Comparison of ENCODE assay signal across 19 cellular contexts in the genomic region with DNA sequence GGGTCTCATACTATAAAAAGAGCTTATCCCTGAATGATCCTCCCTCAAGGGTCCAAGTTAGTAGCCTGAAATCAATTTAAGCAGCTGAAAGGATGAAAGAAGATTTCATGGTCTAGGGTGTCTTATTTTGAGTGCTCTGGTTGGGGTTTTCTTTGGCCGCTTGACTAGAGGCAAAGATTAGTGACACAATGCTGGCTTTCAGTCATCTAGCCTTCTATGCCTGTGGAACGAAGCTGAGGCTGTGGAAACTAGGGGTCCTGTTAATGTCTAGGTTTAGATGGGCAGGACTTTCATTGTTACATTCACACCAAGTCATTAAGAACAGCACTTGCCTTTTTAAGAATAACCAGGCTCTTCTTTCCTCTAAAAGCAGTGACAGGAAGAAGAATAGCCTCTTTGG.
"Had no signal": no experiment of that assay in that cellular context is flagged by ENCODE, and none has a peak within 500 bp of the region (broad histone marks: within the 10 kb centered on the region; RNA-seq: fewer than 3 reads in every experiment).

No MANE protein-coding gene starts in this region.

- H3K4me1 Mint-ChIP-seq: stimulated activated naive B cell treated with anti-CD40 and anti-IgM and Interleukin-4, amounts not matched to agents 10 μg/mL and 1 μg/mL and 100 μg/mL, for 72 hours had no signal

- H3K27me3 ChIP-seq: dorsolateral prefrontal cortex, foreskin keratinocyte, ovary, right atrium auricular region, sigmoid colon had no signal

- H3K9me3 Mint-ChIP-seq: nephron progenitor cell; stimulated activated naive B cell treated with anti-CD40 and anti-IgM and Interleukin-4, amounts not matched to agents 10 μg/mL and 1 μg/mL and 100 μg/mL, for 72 hours had no signal

- H3K9me3 ChIP-seq: ovary, right atrium auricular region, sigmoid colon, stomach, thoracic aorta, transverse colon had no signal

- H3K36me3 ChIP-seq: ovary, right atrium auricular region, sigmoid colon, stomach, thoracic aorta, transverse colon had no signal

- H3K4me3 Mint-ChIP-seq: effector memory CD8-positive, alpha-beta T cell; naive thymus-derived CD4-positive, alpha-beta T cell; nephron progenitor cell; stimulated activated naive B cell treated with anti-CD40 and anti-IgM and Interleukin-4, amounts not matched to agents 10 μg/mL and 1 μg/mL and 100 μg/mL, for 72 hours had no signal

- H3K4me1 ChIP-seq: foreskin keratinocyte had no signal

- H3K27ac ChIP-seq: coronary artery, dorsolateral prefrontal cortex, foreskin keratinocyte, ovary, right atrium auricular region, sigmoid colon, skin epidermis, stomach, thoracic aorta, transverse colon had no signal

- DNase-seq: dorsolateral prefrontal cortex; effector memory CD8-positive, alpha-beta T cell; foreskin keratinocyte; kidney glomerular epithelial cell; naive thymus-derived CD4-positive, alpha-beta T cell; nephron progenitor cell; nucleus accumbens; ovary; sigmoid colon; stimulated activated CD4-positive, alpha-beta T cell treated with anti-CD3 and anti-CD28 coated beads, Interleukin-2, amount 100 ng/mL, for 24 hours; stimulated activated CD4-positive, alpha-beta T cell treated with anti-CD3 and anti-CD28 coated beads, Interleukin-4, amount 100 ng/mL, for 4 hours; stimulated activated naive B cell treated with anti-CD40 and anti-IgM and Interleukin-4, amounts not matched to agents 10 μg/mL and 1 μg/mL and 100 μg/mL, for 72 hours; stomach; substantia nigra; transverse colon had no signal

- H3K27ac Mint-ChIP-seq: effector memory CD8-positive, alpha-beta T cell; naive thymus-derived CD4-positive, alpha-beta T cell; nephron progenitor cell; stimulated activated naive B cell treated with anti-CD40 and anti-IgM and Interleukin-4, amounts not matched to agents 10 μg/mL and 1 μg/mL and 100 μg/mL, for 72 hours had no signal

- H3K4me3 ChIP-seq: coronary artery, dorsolateral prefrontal cortex, ovary, right atrium auricular region, sigmoid colon, skin epidermis, stomach, thoracic aorta, transverse colon had no signal

- H3K36me3 Mint-ChIP-seq: naive thymus-derived CD4-positive, alpha-beta T cell; stimulated activated naive B cell treated with anti-CD40 and anti-IgM and Interleukin-4, amounts not matched to agents 10 μg/mL and 1 μg/mL and 100 μg/mL, for 72 hours had no signal
